Comparison of ENCODE assay signal across 21 cellular contexts in genomic region chr2:69241039-69241586, GRCh38.
DNase-seq lines count a peak whose midpoint lies in the region; TF ChIP-seq lines count a peak whose summit lies in the region.
"Had no signal": no experiment of that assay in that cellular context is flagged by ENCODE, and none has a peak within 500 bp of the region (broad histone marks: within the 10 kb centered on the region; RNA-seq: fewer than 3 reads in every experiment).

No MANE protein-coding gene starts in this region.

- H3K4me3 ChIP-seq in ascending aorta (no peak overlapping the region), Karpas-422 (ENCODE audit: low read length) (no peak overlapping the region)
- H3K4me3 ChIP-seq: Peyer's patch, tibial nerve had no signal

- intact Hi-C loops in ascending aorta (cut with DNase I): no loop called here

- H3K4me1 ChIP-seq in ascending aorta: peaks cover 0 to 3% of the 10 kb centered on the region in 2 donors
- no peaks in the 10 kb centered on the region for H3K4me1 ChIP-seq in Karpas-422 (ENCODE audit: low read length)
- H3K4me1 ChIP-seq: Peyer's patch had no signal

- no peaks in the 10 kb centered on the region for H3K27me3 ChIP-seq in ascending aorta
- H3K27me3 ChIP-seq in Karpas-422 (ENCODE audit: low read length): no peaks in the 10 kb centered on the region
- H3K27me3 ChIP-seq: neutrophil, Peyer's patch, tibial nerve had no signal

- H3K4me2 ChIP-seq in Karpas-422 (ENCODE audit: low read depth, low read length, poor library complexity, severe bottlenecking): no peak overlapping the region

- no peaks in the 10 kb centered on the region for H3K9me2 ChIP-seq in Karpas-422 (replicated peaks; ENCODE audit: insufficient read depth, low read length)

- no peaks in the 10 kb centered on the region for H3K9me3 Mint-ChIP-seq in brain
- H3K9me3 Mint-ChIP-seq: activated CD4-positive, alpha-beta T cell treated with anti-CD3 and anti-CD28 coated beads, Interleukin-2, amount 10 ng/mL, durations not matched to agents 7 days and 5 days; mesothelial cell of epicardium had no signal

- H3K27me3 Mint-ChIP-seq in brain: no peaks in the 10 kb centered on the region

- no peak overlapping the region for H2AFZ ChIP-seq in Karpas-422 (ENCODE audit: low read length)

- peak; percentile 4 for DNase-seq in NCI-H1105 treated with DMSO at 0.1 percent for 48 hours (lab: John Stamatoyannopoulos, UW)
- no peak for DNase-seq in NCI-H1105 (lab: John Stamatoyannopoulos, UW)
- peak; percentile 35 for DNase-seq in NCI-H1092 treated with DMSO at 0.1 percent for 48 hours (lab: John Stamatoyannopoulos, UW)
- DNase-seq in left kidney (ENCODE audit: low read depth, low spot score): peak; percentile 38
- no peak for DNase-seq in ascending aorta (ENCODE audit: low spot score in 2 of 2)
- DNase-seq in CD1c-positive myeloid dendritic cell (ENCODE audit: extremely low spot score): no peak
- no peak for DNase-seq in Karpas-422
- DNase-seq: activated CD4-positive, alpha-beta T cell treated with anti-CD3 and anti-CD28 coated beads, Interleukin-2, amount 10 ng/mL, durations not matched to agents 7 days and 5 days; activated CD8-positive, alpha-beta memory T cell treated with anti-CD3 and anti-CD28 coated beads, Interleukin-2, amount 50 U/mL, for 48 hours; DND-41; effector CD4-positive, alpha-beta T cell; kidney glomerular epithelial cell; NCI-H526 treated with DMSO at 0.1 percent for 48 hours; Peyer's patch; retina; stimulated activated naive CD4-positive, alpha-beta T cell treated with Interleukin-2 at 50 U/mL for 16 hours had no signal

- no peak overlapping the region for H3K9ac ChIP-seq in Karpas-422 (ENCODE audit: low read length)

- peaks cover 2 to 17% of the 10 kb centered on the region in 2 donors for H3K36me3 ChIP-seq in ascending aorta
- H3K36me3 ChIP-seq in Karpas-422 (ENCODE audit: insufficient read depth, low read length): no peaks in the 10 kb centered on the region
- H3K36me3 ChIP-seq: neutrophil, Peyer's patch had no signal

- H3K79me2 ChIP-seq in Karpas-422 (ENCODE audit: low read length): no peaks in the 10 kb centered on the region

- TF ChIP-seq CTCF in brain (conservative IDR thresholded peaks at IDR 0.05) (no peak), ascending aorta (IDR thresholded peaks at IDR 0.05) (no peak)

- no peak overlapping the region for H3K4me3 Mint-ChIP-seq in brain
- H3K4me3 Mint-ChIP-seq: activated CD4-positive, alpha-beta T cell treated with anti-CD3 and anti-CD28 coated beads, Interleukin-2, amount 10 ng/mL, durations not matched to agents 7 days and 5 days; CD14-positive monocyte; mesothelial cell of epicardium had no signal

- H3K4me1 Mint-ChIP-seq in brain: peaks cover 19% of the 10 kb centered on the region
- H3K4me1 Mint-ChIP-seq: activated CD4-positive, alpha-beta T cell treated with anti-CD3 and anti-CD28 coated beads, Interleukin-2, amount 10 ng/mL, durations not matched to agents 7 days and 5 days had no signal

- H3K36me3 Mint-ChIP-seq in brain: peaks cover 69% of the 10 kb centered on the region
- H3K36me3 Mint-ChIP-seq: CD14-positive monocyte had no signal

- no peaks in the 10 kb centered on the region for H3K9me3 ChIP-seq in ascending aorta
- no peaks in the 10 kb centered on the region for H3K9me3 ChIP-seq in Karpas-422 (ENCODE audit: low read length)
- H3K9me3 ChIP-seq: neutrophil, Peyer's patch, tibial nerve had no signal

- no peaks in the 10 kb centered on the region for H4K20me1 ChIP-seq in Karpas-422 (ENCODE audit: insufficient read depth, low read depth, low read length)

- H3K27ac Mint-ChIP-seq in brain: peak overlapping the region in 4 of 5 experiments; percentile 24 to 80 (median 75)
- H3K27ac Mint-ChIP-seq: activated CD4-positive, alpha-beta T cell treated with anti-CD3 and anti-CD28 coated beads, Interleukin-2, amount 10 ng/mL, durations not matched to agents 7 days and 5 days; CD14-positive monocyte; mesothelial cell of epicardium had no signal

- H3K27ac ChIP-seq in ascending aorta (no peak overlapping the region), Karpas-422 (ENCODE audit: low read length) (no peak overlapping the region)
- H3K27ac ChIP-seq: neutrophil, tibial nerve had no signal

Comparison
In these comparisons a context has a peak if more than half of its experiments do, and no peak if none do; other contexts are left out.
1. DNase-seq: peak in NCI-H1105 treated with DMSO at 0.1 percent for 48 hours (single experiment), NCI-H1092 treated with DMSO at 0.1 percent for 48 hours (single experiment) and left kidney (single experiment); none in NCI-H1105 (single experiment), ascending aorta (0 of 2), CD1c-positive myeloid dendritic cell (single experiment) and Karpas-422 (single experiment).